13 cellular contexts compared by ENCODE assay signal in genomic region chr3:140441006-140441405, GRCh38.
DNase-seq lines count a peak whose midpoint lies in the region; ATAC-seq and TF ChIP-seq lines count a peak whose summit lies in the region.
"Had no signal": no experiment of that assay in that cellular context is flagged by ENCODE, and none has a peak within 500 bp of the region (broad histone marks: within the 10 kb centered on the region; RNA-seq: fewer than 3 reads in every experiment).

No MANE protein-coding gene starts in this region.

- TF ChIP-seq CTCF in fibroblast of pulmonary artery (IDR thresholded peaks at IDR 0.05; ENCODE audit: low read length, missing control alignments) (no peak), smooth muscle cell (IDR thresholded peaks at IDR 0.05; ENCODE audit: borderline replicate concordance, insufficient read depth, poor library complexity, severe bottlenecking) (no peak)

- no peak for ATAC-seq in HG03439 (IDR thresholded peaks at IDR 0.05; ENCODE audit: unreplicated experiment)
- ATAC-seq: activated T-cell treated with anti-CD3 and anti-CD28 coated beads, Interleukin-2, amount 50 U/mL, for 72 hours; CD8-positive, alpha-beta T cell; sciatic nerve had no signal

- H2AFZ ChIP-seq in smooth muscle cell (ENCODE audit: low read depth), result no peak overlapping the region

- peaks cover 5% of the 10 kb centered on the region for H3K27me3 ChIP-seq in adipocyte (replicated peaks; ENCODE audit: control insufficient read depth, insufficient read depth, low read length)
- H3K27me3 ChIP-seq in smooth muscle cell (ENCODE audit: low read depth), result no peaks in the 10 kb centered on the region

- H3K36me3 ChIP-seq in adipocyte (ENCODE audit: control insufficient read depth, insufficient read depth, low read length, severe bottlenecking) (no peaks in the 10 kb centered on the region), smooth muscle cell (ENCODE audit: low read depth) (no peaks in the 10 kb centered on the region)

- H3K9ac ChIP-seq in adipocyte (ENCODE audit: low read length) (no peak overlapping the region), smooth muscle cell (ENCODE audit: low read depth) (no peak overlapping the region)

- no peaks in the 10 kb centered on the region for H4K20me1 ChIP-seq in smooth muscle cell (ENCODE audit: low read depth)

- no peaks in the 10 kb centered on the region for H3F3A ChIP-seq in smooth muscle cell (ENCODE audit: low read depth)

- H3K9me3 ChIP-seq in adipocyte (ENCODE audit: control insufficient read depth, low read length) (no peaks in the 10 kb centered on the region), smooth muscle cell (replicated peaks; ENCODE audit: low read depth) (no peaks in the 10 kb centered on the region)

- H3K27ac ChIP-seq in smooth muscle cell (ENCODE audit: low read depth), result peak overlapping the region; percentile 66

- H3K4me3 ChIP-seq in adipocyte (ENCODE audit: low read length) (no peak overlapping the region), fibroblast of pulmonary artery (replicated peaks; ENCODE audit: low read depth, low read length) (no peak overlapping the region), smooth muscle cell (no peak overlapping the region)

- H3K4me2 ChIP-seq in smooth muscle cell, result no peak overlapping the region

- DNase-seq in HS-27A (ENCODE audit: low read depth), result peak; percentile 11
- peak; percentile 72 for DNase-seq in adipocyte (ENCODE audit: low read depth)
- DNase-seq in fibroblast of pulmonary artery (ENCODE audit: low read depth), result peak; percentile 39
- DNase-seq in smooth muscle cell (lab: John Stamatoyannopoulos, UW; ENCODE audit: unreplicated experiment), result no peak
- DNase-seq in NCI-H2171 (lab: John Stamatoyannopoulos, UW), result no peak
- DNase-seq in OCI-M1 (lab: John Stamatoyannopoulos, UW), result no peak
- DNase-seq: activated CD4-positive, alpha-beta T cell treated with anti-CD3 and anti-CD28 coated beads, Interleukin-2, amount 10 ng/mL, durations not matched to agents 7 days and 5 days; activated T-cell treated with anti-CD3 and anti-CD28 coated beads, Interleukin-2, amount 50 U/mL, for 72 hours; CD8-positive, alpha-beta T cell; KG1; T-cell had no signal

- 50% methylated on average over 2 of the region's 2 CpGs for WGBS in smooth muscle cell (ENCODE audit: low lambda C conversion rate)

- no peaks in the 10 kb centered on the region for H3K4me1 ChIP-seq in adipocyte (ENCODE audit: control insufficient read depth, insufficient read depth, low read length)
- H3K4me1 ChIP-seq in smooth muscle cell (ENCODE audit: low read depth), result no peaks in the 10 kb centered on the region

- H3K79me2 ChIP-seq in smooth muscle cell (ENCODE audit: low read depth), result no peaks in the 10 kb centered on the region

Comparison
In these comparisons a context has a peak if more than half of its experiments do, and no peak if none do; other contexts are left out.
1. DNase-seq: peak in HS-27A (single experiment), adipocyte (single experiment) and fibroblast of pulmonary artery (single experiment); none in smooth muscle cell (single experiment), NCI-H2171 (single experiment) and OCI-M1 (single experiment).